Comparison of ENCODE assay signal across 11 cellular contexts in the genomic region with DNA sequence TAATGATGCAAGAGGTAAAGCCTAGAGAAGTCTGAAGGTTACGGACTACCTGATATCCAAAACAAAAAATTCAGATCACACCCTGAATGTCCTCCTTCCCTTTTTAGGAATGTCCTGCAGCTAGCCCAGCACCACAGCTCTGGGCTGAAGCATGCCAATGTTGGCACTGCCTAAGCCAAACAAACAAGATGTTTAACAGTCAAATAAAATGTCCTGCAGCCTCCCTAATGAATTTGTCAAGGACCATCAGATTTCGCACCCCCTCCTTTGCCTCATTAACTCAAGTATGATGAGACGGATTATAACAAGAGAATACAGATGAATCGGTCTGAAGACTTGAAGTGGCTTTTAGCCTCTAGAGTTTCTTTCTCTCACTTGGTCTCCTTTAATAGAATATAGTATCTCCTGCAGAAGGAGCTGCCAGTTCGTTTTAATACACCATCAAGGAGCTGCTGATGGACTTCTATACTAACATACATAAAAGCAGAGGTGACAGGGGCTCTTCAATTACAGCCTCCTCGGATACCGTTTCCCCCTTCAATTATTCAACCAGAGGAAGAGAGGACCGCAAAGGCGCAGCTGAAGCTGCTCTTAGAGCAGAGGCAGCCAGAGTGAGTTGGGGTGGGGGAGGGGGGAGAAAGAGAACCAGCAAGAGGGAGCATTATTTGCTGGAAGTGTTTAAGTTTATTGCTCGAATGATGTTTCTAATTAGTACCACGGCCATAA. TPM values are rescaled to one million over a fixed set of nuclear protein-coding genes. Genes with fewer than 3 reads are reported as not detected.
DNase-seq lines count a peak whose midpoint lies in the region; ATAC-seq and TF ChIP-seq lines count a peak whose summit lies in the region.
"Had no signal": no experiment of that assay in that cellular context is flagged by ENCODE, and none has a peak within 500 bp of the region (broad histone marks: within the 10 kb centered on the region; RNA-seq: fewer than 3 reads in every experiment).

No MANE protein-coding gene starts in this region.

- intact Hi-C loops in esophagus muscularis mucosa (cut with DNase I) = no loop called here

- no peak overlapping the region for H3K14ac ChIP-seq in neuronal stem cell (ENCODE audit: low read length)

- no peak overlapping the region for H4K91ac ChIP-seq in neuronal stem cell (ENCODE audit: low read depth, low read length, poor library complexity)

- H2AK5ac ChIP-seq in neuronal stem cell (ENCODE audit: low read depth, low read length) = no peak overlapping the region

- H3K27ac ChIP-seq in esophagus muscularis mucosa (replicated peaks in 1 of 4) = no peak overlapping the region
- H3K27ac ChIP-seq in neuronal stem cell (replicated peaks; ENCODE audit: low read length) = peak overlapping the region; percentile 80
- H3K27ac ChIP-seq: neutrophil had no signal

- H3K36me3 ChIP-seq in esophagus muscularis mucosa (no peaks in the 10 kb centered on the region), neuronal stem cell (replicated peaks in 1 of 2; ENCODE audit: control insufficient read depth in 2 of 2, insufficient read depth in 2 of 2, low read length in 2 of 2) (no peaks in the 10 kb centered on the region)
- H3K36me3 ChIP-seq: neutrophil had no signal

- H3K23ac ChIP-seq in neuronal stem cell (ENCODE audit: low read depth, low read length, poor library complexity) = no peak overlapping the region

- no peak overlapping the region for H2BK5ac ChIP-seq in neuronal stem cell (ENCODE audit: low read length)

- H3K9me3 ChIP-seq in esophagus muscularis mucosa (no peaks in the 10 kb centered on the region), neuronal stem cell (replicated peaks in 1 of 2; ENCODE audit: control insufficient read depth in 2 of 2, insufficient read depth in 1 of 2, low read depth in 1 of 2, low read length in 2 of 2) (no peaks in the 10 kb centered on the region)

- peak overlapping the region; percentile 93 for H2AFZ ChIP-seq in neuronal stem cell (ENCODE audit: low read length)

- no peak overlapping the region for H2BK15ac ChIP-seq in neuronal stem cell (ENCODE audit: low read length)

- TF ChIP-seq EP300 in esophagus muscularis mucosa (IDR thresholded peaks at IDR 0.05) = no peak

- H3K4ac ChIP-seq in neuronal stem cell (ENCODE audit: low read length) = no peak overlapping the region

- peak overlapping the region; percentile 69 for H3K4me2 ChIP-seq in neuronal stem cell (ENCODE audit: insufficient read depth, low read length, poor library complexity, severe bottlenecking)

- TF ChIP-seq POLR2A in esophagus muscularis mucosa (IDR thresholded peaks at IDR 0.05; ENCODE audit: low read depth) = no peak

- H3K4me3 ChIP-seq in esophagus muscularis mucosa (peak overlapping the region; percentile 42 to 57 (median 48)), neuronal stem cell (ENCODE audit: low read length in 2 of 2) (peak overlapping the region in 1 of 2 donors; percentile 56)

- no peak overlapping the region for H2BK120ac ChIP-seq in neuronal stem cell (ENCODE audit: low read depth, low read length)

- no peak for TF ChIP-seq CTCF in esophagus muscularis mucosa (IDR thresholded peaks at IDR 0.05)

- peaks cover 2% of the 10 kb centered on the region for H3K79me1 ChIP-seq in neuronal stem cell (ENCODE audit: low read depth, low read length)

- H2BK12ac ChIP-seq in neuronal stem cell (ENCODE audit: low read length) = no peak overlapping the region

- 79% methylated on average over 11 of the region's 11 CpGs for WGBS in esophagus muscularis mucosa
- no CpG with 5 or more reads among the region's 11 CpGs for WGBS in neuronal stem cell (ENCODE audit: extremely low coverage in 2 of 2, insufficient read length in 2 of 2, insufficient replicate concordance in 1 of 2), 2 donors

- H3K27me3 ChIP-seq in esophagus muscularis mucosa = peaks cover 0 to 27% (median 8%) of the 10 kb centered on the region in 4 donors
- H3K27me3 ChIP-seq in neuronal stem cell (ENCODE audit: control insufficient read depth in 3 of 3, insufficient read depth in 3 of 3, low read depth in 1 of 3, low read length in 3 of 3) = peaks cover 0 to 26% (median 18%) of the 10 kb centered on the region in 3 experiments
- H3K27me3 ChIP-seq: neutrophil had no signal

- peaks cover 0 to 22% (median 13%) of the 10 kb centered on the region in 4 donors for H3K4me1 ChIP-seq in esophagus muscularis mucosa
- H3K4me1 ChIP-seq in neuronal stem cell (ENCODE audit: control insufficient read depth in 2 of 2, insufficient read depth in 1 of 2, low read depth in 1 of 2, low read length in 2 of 2) = peaks cover 6 to 19% of the 10 kb centered on the region in 2 donors

- H3K18ac ChIP-seq in neuronal stem cell (ENCODE audit: low read length) = no peak overlapping the region

- ATAC-seq in HG02973 (IDR thresholded peaks at IDR 0.05; ENCODE audit: unreplicated experiment) (no peak), HG03039 (IDR thresholded peaks at IDR 0.05; ENCODE audit: unreplicated experiment) (no peak)

- no peak overlapping the region for H4K8ac ChIP-seq in neuronal stem cell (ENCODE audit: low read depth, low read length)

- DNase-seq in EH (ENCODE audit: low read depth) = peak; percentile 14
- peak; percentile 25 for DNase-seq in NCI-H2107 (lab: John Stamatoyannopoulos, UW)
- no peak for DNase-seq in esophagus muscularis mucosa (ENCODE audit: extremely low spot score)
- peak; percentile 55 for DNase-seq in neuronal stem cell (ENCODE audit: low spot score)
- DNase-seq in effector CD8-positive, alpha-beta T cell (lab: John Stamatoyannopoulos, UW) = no peak
- no peak for DNase-seq in stimulated activated CD4-positive, alpha-beta T cell treated with anti-CD3 and anti-CD28 coated beads, Interleukin-2, amount 100 ng/mL, for 48 hours
- DNase-seq: activated CD4-positive, alpha-beta T cell treated with anti-CD3 and anti-CD28 coated beads, Interleukin-2, amount 50 U/mL, for 48 hours; OCI-M1 had no signal

- H3K9ac ChIP-seq in neuronal stem cell (ENCODE audit: low read depth, low read length, poor library complexity) = no peak overlapping the region

RNA-seq across cellular contexts. Expression of a gene that starts 3.0 kb away (rescaled TPM):
- total RNA-seq in esophagus muscularis mucosa = 1 to 10 TPM in 1 of 4 donors, under 1 TPM in 2, not detected in 1; 0.32 to 1.7 (median 0.42) TPM
- 5.0 TPM for polyA plus RNA-seq in neuronal stem cell (2013, experiment 1 of 2)
- 5.1 TPM for polyA plus RNA-seq in neuronal stem cell (2013, experiment 2 of 2)

Comparison
In these comparisons a context has a peak if more than half of its experiments do, and no peak if none do; other contexts are left out.
1. DNase-seq: peak in EH (single experiment), NCI-H2107 (single experiment) and neuronal stem cell (single experiment); none in esophagus muscularis mucosa (single experiment), effector CD8-positive, alpha-beta T cell (single experiment) and stimulated activated CD4-positive, alpha-beta T cell treated with anti-CD3 and anti-CD28 coated beads, Interleukin-2, amount 100 ng/mL, for 48 hours (0 of 2).